Comparison of ENCODE assay signal across 9 cellular contexts in the genomic region with DNA sequence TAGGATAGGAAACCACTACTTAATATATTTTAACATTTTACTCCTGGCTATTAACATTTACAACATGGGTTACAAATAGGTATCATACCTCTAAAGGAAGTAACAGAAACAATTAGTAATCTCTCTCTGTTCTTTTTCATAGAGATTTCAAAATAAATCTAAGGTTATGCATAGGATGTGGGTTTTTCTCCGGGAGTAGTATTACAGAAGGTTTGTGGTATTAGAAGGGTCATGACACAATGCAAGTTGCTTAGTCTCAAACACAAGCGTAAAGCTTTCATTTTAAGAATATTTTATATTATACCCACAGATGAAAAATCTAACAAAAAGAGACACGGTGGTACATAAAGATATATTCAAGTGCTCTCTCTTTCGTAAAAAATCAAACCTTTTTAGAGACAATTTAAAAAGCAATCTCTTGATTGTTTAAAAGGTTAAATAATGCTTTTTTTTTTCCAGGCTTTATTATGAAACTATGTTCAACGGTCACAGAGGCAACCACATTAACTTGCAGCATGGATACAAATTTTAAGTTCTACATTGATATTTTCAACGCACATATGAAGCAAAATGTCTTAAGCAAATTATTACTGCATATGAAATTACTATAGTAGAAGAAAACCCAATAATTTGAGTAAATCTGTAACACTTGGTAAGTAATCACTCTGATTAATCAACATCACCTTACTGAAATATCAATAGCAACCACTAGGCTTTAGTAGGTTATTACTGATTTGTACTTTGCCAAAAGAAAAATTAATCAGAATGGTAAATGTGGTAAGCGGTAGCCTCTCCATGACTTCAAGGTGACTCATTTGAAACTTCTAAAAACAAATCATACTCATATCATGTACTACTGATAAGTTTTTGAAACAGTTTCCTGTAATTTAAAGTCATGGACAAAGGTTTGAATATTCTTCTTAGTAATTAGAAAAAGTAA.
DNase-seq lines count a peak whose midpoint lies in the region; ATAC-seq and TF ChIP-seq lines count a peak whose summit lies in the region.
"Had no signal": no experiment of that assay in that cellular context is flagged by ENCODE, and none has a peak within 500 bp of the region (broad histone marks: within the 10 kb centered on the region; RNA-seq: fewer than 3 reads in every experiment).

No MANE protein-coding gene starts in this region.

- intact Hi-C loops in PC-3 (cut with micrococcal nuclease), result loop anchor here (10.0 kb wide), 1 partner anchor 99 kb away; the partner anchor contains the start of gene GFI1
- intact Hi-C loops in tibial artery (cut with DNase I; ENCODE audit: low total_unique reads), result no loop called here

- no peak overlapping the region for H2AFZ ChIP-seq in PC-3 (ENCODE audit: low read length)

- no TSS peak for BruUV-seq in PC-3 (replicated peaks; lab: Mats Ljungman, UMichigan)

- CTCF ChIA-PET in PC-3 (lab: Charles Lee), result interaction anchor here (0.6 kb wide), 1 partner anchor 263 kb away, joined by 5 read pairs; no protein-coding TSS in a partner anchor

- H3K27ac ChIP-seq in PC-3 (ENCODE audit: low read length), result peak overlapping the region; percentile 50
- no peak overlapping the region for H3K27ac ChIP-seq in foreskin keratinocyte
- H3K27ac ChIP-seq in tibial artery, result no peak overlapping the region
- H3K27ac ChIP-seq: right lobe of liver had no signal

- no peaks in the 10 kb centered on the region for H3K79me2 ChIP-seq in PC-3 (ENCODE audit: low read length)

- TF ChIP-seq CTCF in PC-3 (conservative IDR thresholded peaks at IDR 0.05; ENCODE audit: low read depth, low read length) (peak; percentile 36), foreskin keratinocyte (conservative IDR thresholded peaks at IDR 0.05) (peak; percentile 48), tibial artery (IDR thresholded peaks at IDR 0.05) (no peak)

- POLR2A ChIA-PET in PC-3 (lab: Charles Lee; ENCODE audit: unreplicated experiment), result no interaction called here

- peak; percentile 89 for ATAC-seq in GM18868 (IDR thresholded peaks at IDR 0.05; ENCODE audit: unreplicated experiment)
- ATAC-seq in HG02798 (IDR thresholded peaks at IDR 0.05; ENCODE audit: poor library complexity, unreplicated experiment), result peak; percentile 79
- peak; percentile 84 for ATAC-seq in PC-3
- peak; percentile 96 for ATAC-seq in foreskin keratinocyte

- peaks cover 33% of the 10 kb centered on the region for H3K4me1 ChIP-seq in PC-3 (ENCODE audit: insufficient read depth, low read length)
- peaks cover 23% of the 10 kb centered on the region for H3K4me1 ChIP-seq in foreskin keratinocyte
- no peaks in the 10 kb centered on the region for H3K4me1 ChIP-seq in tibial artery
- H3K4me1 ChIP-seq: right lobe of liver had no signal

- no peak overlapping the region for H3K9ac ChIP-seq in PC-3 (ENCODE audit: low read length)

- H4K20me1 ChIP-seq in PC-3 (ENCODE audit: low read length), result no peaks in the 10 kb centered on the region

- H3K9me2 ChIP-seq in PC-3 (replicated peaks; ENCODE audit: low read length), result no peaks in the 10 kb centered on the region

- DNase-seq in PC-3 (peak; percentile 72), foreskin keratinocyte (peak; percentile 40 to 57), NCI-H128 (lab: John Stamatoyannopoulos, UW; ENCODE audit: unreplicated experiment) (no peak), islet precursor cell (no peak), AG08395 (ENCODE audit: low spot score) (no peak), tibial artery (no peak)
- DNase-seq: right lobe of liver had no signal

- H3K36me3 ChIP-seq in PC-3 (ENCODE audit: low read depth, low read length) (no peaks in the 10 kb centered on the region), tibial artery (peaks cover 0 to 8% (median 0%) of the 10 kb centered on the region in 3 donors)
- H3K36me3 ChIP-seq: right lobe of liver had no signal

- H3F3A ChIP-seq in PC-3 (ENCODE audit: low read length, unreplicated experiment), result no peaks in the 10 kb centered on the region

- peak overlapping the region; percentile 37 for H3K4me3 ChIP-seq in PC-3 (ENCODE audit: low read length)
- H3K4me3 ChIP-seq in tibial artery, result no peak overlapping the region
- H3K4me3 ChIP-seq: right lobe of liver had no signal

- peak overlapping the region; percentile 63 for H3K4me2 ChIP-seq in PC-3 (ENCODE audit: low read length)

- H3K27me3 ChIP-seq in PC-3 (ENCODE audit: low read length) (no peaks in the 10 kb centered on the region), foreskin keratinocyte (no peaks in the 10 kb centered on the region), tibial artery (no peaks in the 10 kb centered on the region)
- H3K27me3 ChIP-seq: right lobe of liver had no signal

- no peaks in the 10 kb centered on the region for H3K9me3 ChIP-seq in PC-3 (ENCODE audit: low read length)
- H3K9me3 ChIP-seq in tibial artery, result no peaks in the 10 kb centered on the region
- H3K9me3 ChIP-seq: right lobe of liver had no signal

Comparison
In these comparisons a context has a peak if more than half of its experiments do, and no peak if none do; other contexts are left out.
1. DNase-seq: peak in PC-3 (single experiment) and foreskin keratinocyte (2 of 2); none in NCI-H128 (single experiment), islet precursor cell (single experiment), AG08395 (single experiment) and tibial artery (0 of 2).
2. CTCF ChIP-seq: peak in PC-3 (single experiment) and foreskin keratinocyte (single experiment); none in tibial artery (0 of 2).
3. Peak in every context shown above with its lines, with median percentiles within 50 percentile points of each other: ATAC-seq.